17 cellular contexts compared by ENCODE assay signal in the genomic region with DNA sequence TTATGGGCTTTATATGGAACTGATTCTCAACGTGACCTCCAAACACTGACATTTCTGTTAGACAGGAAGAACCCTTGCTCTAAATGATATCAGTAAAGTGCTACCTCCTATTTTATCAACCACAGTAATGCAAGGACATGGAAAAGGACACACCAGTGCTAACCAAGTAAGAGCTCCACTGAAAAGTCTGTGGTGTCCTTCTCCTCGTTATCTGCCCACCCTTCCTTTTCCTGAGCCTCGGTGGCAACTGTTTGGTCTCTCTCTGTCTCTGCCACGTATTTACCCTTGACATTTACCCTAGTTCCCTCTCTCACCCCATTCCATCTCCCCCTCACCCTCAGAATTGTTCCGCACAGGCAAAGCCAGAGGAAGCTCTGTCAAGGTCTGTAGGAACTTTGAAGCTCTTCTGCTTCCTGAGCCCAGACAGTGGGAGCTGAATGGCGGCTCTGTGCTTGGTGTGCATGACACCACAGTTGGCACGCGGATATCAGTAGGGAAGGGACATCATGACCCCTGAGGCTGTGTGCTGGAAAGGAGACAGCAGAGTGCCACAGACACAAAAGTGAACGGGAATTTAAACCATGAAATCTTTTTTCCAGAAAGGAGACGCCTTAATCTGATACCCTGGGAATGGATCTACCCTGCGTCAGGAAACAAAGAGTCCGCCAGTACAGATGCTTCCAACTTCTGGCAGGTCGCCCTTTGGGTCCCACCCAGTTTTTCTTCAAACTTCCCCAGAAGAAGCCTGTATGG. TPM values are rescaled to one million over a fixed set of nuclear protein-coding genes. Genes with fewer than 3 reads are reported as not detected.
DNase-seq lines count a peak whose midpoint lies in the region; ATAC-seq and TF ChIP-seq lines count a peak whose summit lies in the region.
"Had no signal": no experiment of that assay in that cellular context is flagged by ENCODE, and none has a peak within 500 bp of the region (broad histone marks: within the 10 kb centered on the region; RNA-seq: fewer than 3 reads in every experiment).

No MANE protein-coding gene starts in this region.

- no peak for TF ChIP-seq CTCF in dorsolateral prefrontal cortex (IDR thresholded peaks at IDR 0.05 in 54 of 56, conservative IDR thresholded peaks at IDR 0.05 in 2 of 56; ENCODE audit: low read depth in 1 of 56, partially characterized antibody in 56 of 56)
- TF ChIP-seq CTCF in liver (IDR thresholded peaks at IDR 0.05; ENCODE audit: low read depth, low read length, missing input control) = no peak
- no peak for TF ChIP-seq CTCF in spleen (IDR thresholded peaks at IDR 0.05 in 8 of 11, conservative IDR thresholded peaks at IDR 0.05 in 3 of 11)
- TF ChIP-seq CTCF in activated CD8-positive, alpha-beta T cell treated with anti-CD3 and anti-CD28 coated beads for 36 hours (IDR thresholded peaks at IDR 0.05) = no peak

- intact Hi-C loops in dorsolateral prefrontal cortex (cut with DNase I) = no loop called here
- intact Hi-C loops in spleen (cut with DNase I; ENCODE audit: low total_unique reads) = no loop called here
- intact Hi-C loops in activated CD4-positive, alpha-beta T cell treated with anti-CD3 and anti-CD28 coated beads, Interleukin-2, amount 10 ng/mL, durations not matched to agents 24 days and 14 days (cut with micrococcal nuclease) = no loop called here
- intact Hi-C loops in activated CD8-positive, alpha-beta T cell treated with anti-CD3 and anti-CD28 coated beads for 36 hours (cut with micrococcal nuclease) = no loop called here

- H3K27me3 ChIP-seq in dorsolateral prefrontal cortex = no peaks in the 10 kb centered on the region
- no peaks in the 10 kb centered on the region for H3K27me3 ChIP-seq in liver (ENCODE audit: control insufficient read depth in 4 of 4, insufficient read depth in 4 of 4, low read length in 3 of 4)
- H3K27me3 ChIP-seq in spleen (replicated peaks in 1 of 7) = no peaks in the 10 kb centered on the region

- no peaks in the 10 kb centered on the region for H3K9me3 Mint-ChIP-seq in activated CD4-positive, alpha-beta T cell treated with anti-CD3 and anti-CD28 coated beads, Interleukin-2, amount 10 ng/mL, durations not matched to agents 24 days and 14 days
- H3K9me3 Mint-ChIP-seq in activated CD8-positive, alpha-beta T cell treated with anti-CD3 and anti-CD28 coated beads for 36 hours = no peaks in the 10 kb centered on the region
- H3K9me3 Mint-ChIP-seq: memory B cell, neural crest cell had no signal

- POLR2A ChIA-PET in activated CD8-positive, alpha-beta T cell treated with anti-CD3 and anti-CD28 coated beads for 36 hours (lab: Charles Lee) = no interaction called here

- H3K27ac Mint-ChIP-seq in activated CD4-positive, alpha-beta T cell treated with anti-CD3 and anti-CD28 coated beads, Interleukin-2, amount 10 ng/mL, durations not matched to agents 24 days and 14 days = no peak overlapping the region
- no peak overlapping the region for H3K27ac Mint-ChIP-seq in activated CD8-positive, alpha-beta T cell treated with anti-CD3 and anti-CD28 coated beads for 36 hours
- H3K27ac Mint-ChIP-seq: memory B cell had no signal

- WGBS in liver = 82% methylated on average over 13 of the region's 13 CpGs
- 64 to 73% (median 64%) methylated on average over 13 of the region's 13 CpGs for WGBS in spleen, 5 donors

- peak; percentile 28 for DNase-seq in NCI-H69 (lab: John Stamatoyannopoulos, UW)
- peak in 7 of 10 donors; percentile 5 to 69 (median 60) for DNase-seq in dorsolateral prefrontal cortex
- peak; percentile 82 for DNase-seq in spleen
- no peak for DNase-seq in activated CD4-positive, alpha-beta T cell treated with anti-CD3 and anti-CD28 coated beads, Interleukin-2, amount 10 ng/mL, durations not matched to agents 24 days and 14 days
- DNase-seq in DMS79 treated with DMSO at 0.1 percent for 48 hours (lab: John Stamatoyannopoulos, UW) = no peak
- no peak for DNase-seq in activated CD8-positive, alpha-beta T cell treated with anti-CD3 and anti-CD28 coated beads for 36 hours
- DNase-seq: activated naive CD4-positive, alpha-beta T cell; NCI-H1694; NCI-H748 treated with DMSO at 0.1 percent for 48 hours; SHP77 had no signal

- no peak overlapping the region for H3K4me3 Mint-ChIP-seq in activated CD4-positive, alpha-beta T cell treated with anti-CD3 and anti-CD28 coated beads, Interleukin-2, amount 10 ng/mL, durations not matched to agents 24 days and 14 days
- no peak overlapping the region for H3K4me3 Mint-ChIP-seq in activated CD8-positive, alpha-beta T cell treated with anti-CD3 and anti-CD28 coated beads for 36 hours
- H3K4me3 Mint-ChIP-seq: memory B cell, neural crest cell had no signal

- H3K4me3 ChIP-seq in dorsolateral prefrontal cortex = peak overlapping the region in 3 of 59 donors; percentile 13 to 39 (median 14)
- no peak overlapping the region for H3K4me3 ChIP-seq in liver (ENCODE audit: low read depth in 1 of 3, low read length in 3 of 3)
- H3K4me3 ChIP-seq in spleen = no peak overlapping the region
- H3K4me3 ChIP-seq: cardiac muscle cell, thoracic aorta had no signal

- H3K27ac ChIP-seq in dorsolateral prefrontal cortex = peak overlapping the region in 55 of 59 donors; percentile 5 to 90 (median 64)
- no peak overlapping the region for H3K27ac ChIP-seq in liver (ENCODE audit: low read depth in 1 of 2, low read length in 2 of 2)
- peak overlapping the region in 7 of 8 donors; percentile 63 to 76 (median 70) for H3K27ac ChIP-seq in spleen
- H3K27ac ChIP-seq: cardiac muscle cell had no signal

- no peak for TF ChIP-seq RAD21 in liver (IDR thresholded peaks at IDR 0.05)

- CTCF ChIA-PET in activated CD8-positive, alpha-beta T cell treated with anti-CD3 and anti-CD28 coated beads for 36 hours (lab: Charles Lee) = interaction anchor here (0.9 kb wide), 1 partner anchor 11 kb away, joined by 3 read pairs; no protein-coding TSS in a partner anchor

- no peak for ATAC-seq in GM21526 (IDR thresholded peaks at IDR 0.05; ENCODE audit: low FRiP score, unreplicated experiment)
- ATAC-seq in activated CD8-positive, alpha-beta T cell treated with anti-CD3 and anti-CD28 coated beads for 36 hours = no peak
- ATAC-seq: HCT116 had no signal

- peaks cover 0 to 1% (median 0%) of the 10 kb centered on the region in 4 donors for H3K4me1 ChIP-seq in liver (ENCODE audit: control insufficient read depth in 4 of 4, insufficient read depth in 4 of 4, low read length in 3 of 4)
- peaks cover 0 to 23% (median 5%) of the 10 kb centered on the region in 6 donors for H3K4me1 ChIP-seq in spleen

- no peak overlapping the region for H3K9ac ChIP-seq in liver (ENCODE audit: low read depth in 1 of 2, low read length in 2 of 2)

- H3K9me3 ChIP-seq in liver (ENCODE audit: control insufficient read depth in 4 of 4, low read length in 3 of 4) (no peaks in the 10 kb centered on the region), spleen (peaks cover 0 to 3% (median 1%) of the 10 kb centered on the region in 8 donors)
- H3K9me3 ChIP-seq: thoracic aorta had no signal

- no peaks in the 10 kb centered on the region for H3K36me3 Mint-ChIP-seq in activated CD4-positive, alpha-beta T cell treated with anti-CD3 and anti-CD28 coated beads, Interleukin-2, amount 10 ng/mL, durations not matched to agents 24 days and 14 days (ENCODE audit: low read depth)
- no peaks in the 10 kb centered on the region for H3K36me3 Mint-ChIP-seq in activated CD8-positive, alpha-beta T cell treated with anti-CD3 and anti-CD28 coated beads for 36 hours (ENCODE audit: low read depth)
- H3K36me3 Mint-ChIP-seq: memory B cell had no signal

- TF ChIP-seq POLR2A in spleen (IDR thresholded peaks at IDR 0.05) = no peak

- no peaks in the 10 kb centered on the region for H3K4me1 Mint-ChIP-seq in activated CD4-positive, alpha-beta T cell treated with anti-CD3 and anti-CD28 coated beads, Interleukin-2, amount 10 ng/mL, durations not matched to agents 24 days and 14 days
- H3K4me1 Mint-ChIP-seq in activated CD8-positive, alpha-beta T cell treated with anti-CD3 and anti-CD28 coated beads for 36 hours (ENCODE audit: low read depth) = no peaks in the 10 kb centered on the region
- H3K4me1 Mint-ChIP-seq: memory B cell, neural crest cell had no signal

- peaks cover 4% of the 10 kb centered on the region for H3K27me3 Mint-ChIP-seq in activated CD4-positive, alpha-beta T cell treated with anti-CD3 and anti-CD28 coated beads, Interleukin-2, amount 10 ng/mL, durations not matched to agents 24 days and 14 days
- no peaks in the 10 kb centered on the region for H3K27me3 Mint-ChIP-seq in activated CD8-positive, alpha-beta T cell treated with anti-CD3 and anti-CD28 coated beads for 36 hours

- H3K36me3 ChIP-seq in liver (ENCODE audit: control insufficient read depth in 4 of 4, insufficient read depth in 3 of 4, low read depth in 1 of 4, low read length in 3 of 4) = peaks cover 0 to 7% (median 5%) of the 10 kb centered on the region in 4 donors
- H3K36me3 ChIP-seq in spleen = peaks cover 0 to 25% (median 0%) of the 10 kb centered on the region in 6 donors
- H3K36me3 ChIP-seq: cardiac muscle cell, thoracic aorta had no signal

TF ChIP-seq in liver, 16 proteins besides CTCF, POLR2A, EP300 and RAD21:
- TF ChIP-seq EGR1 (IDR thresholded peaks at IDR 0.05; ENCODE audit: low read depth in 2 of 2) (no peak), HNF4A (conservative IDR thresholded peaks at IDR 0.05) (no peak), SP1 (IDR thresholded peaks at IDR 0.05) (peak; percentile 23), NR2F2 (IDR thresholded peaks at IDR 0.05) (peak; percentile 52), RXRA (IDR thresholded peaks at IDR 0.05) (peak in 1 of 2 donors; percentile 9), FOXA1 (IDR thresholded peaks at IDR 0.05) (no peak)

RNA-seq across cellular contexts. Expression of a gene that starts 50.8 kb away (rescaled TPM):
- total RNA-seq in dorsolateral prefrontal cortex = 10 to 100 TPM; 11.0 to 45.8 (median 25.1) TPM
- total RNA-seq in liver = 10 to 100 TPM in 1 of 2 donors, 1 to 10 TPM in 1; 3.2 to 30.5 TPM
- polyA plus RNA-seq in liver = 10 to 100 TPM; 12.7 to 17.2 TPM
- 100 to 1,000 TPM; 207 to 482 (median 350) TPM for total RNA-seq in spleen
- polyA plus RNA-seq in spleen = 10 to 100 TPM; 17.6 to 54.0 (median 22.9) TPM
- not detected in 2 replicates for total RNA-seq in activated CD4-positive, alpha-beta T cell treated with anti-CD3 and anti-CD28 coated beads, Interleukin-2, amount 10 ng/mL, durations not matched to agents 24 days and 14 days
- total RNA-seq in activated CD8-positive, alpha-beta T cell treated with anti-CD3 and anti-CD28 coated beads for 36 hours = not detected

Comparison
In these comparisons a context has a peak if more than half of its experiments do, and no peak if none do; other contexts are left out.
1. DNase-seq: peak in NCI-H69 (single experiment), dorsolateral prefrontal cortex (7 of 10) and spleen (single experiment); none in activated CD4-positive, alpha-beta T cell treated with anti-CD3 and anti-CD28 coated beads, Interleukin-2, amount 10 ng/mL, durations not matched to agents 24 days and 14 days (single experiment), DMS79 treated with DMSO at 0.1 percent for 48 hours (single experiment) and activated CD8-positive, alpha-beta T cell treated with anti-CD3 and anti-CD28 coated beads for 36 hours (single experiment).
2. H3K27ac ChIP-seq: peak in dorsolateral prefrontal cortex (55 of 59) and spleen (7 of 8); none in liver (0 of 2).
3. RNA of a gene that starts 50.8 kb away (total RNA-seq): 207 to 482 TPM in spleen; 3.2 to 30.5 TPM in liver, 11.0 to 45.8 TPM in dorsolateral prefrontal cortex, not detected in activated CD4-positive, alpha-beta T cell treated with anti-CD3 and anti-CD28 coated beads, Interleukin-2, amount 10 ng/mL, durations not matched to agents 24 days and 14 days and not detected in activated CD8-positive, alpha-beta T cell treated with anti-CD3 and anti-CD28 coated beads for 36 hours; every median in the first group is over 4 times any median in the second.